ENCODE assay signal across 1 cellular context in genomic region chr17:80262291-80262690, GRCh38.
TF ChIP-seq lines count a peak whose summit lies in the region.

No MANE protein-coding gene starts in this region.

TF ChIP-seq in K562, 482 proteins besides CTCF, POLR2A, EP300 and RAD21 (continued from another document and continues in another):
- no peak for TF ChIP-seq SREBF2 (CRISPR knock-in tag; IDR thresholded peaks at IDR 0.05)
- TF ChIP-seq ZNF124 (CRISPR knock-in tag; IDR thresholded peaks at IDR 0.05): no peak
- no peak for TF ChIP-seq SMARCB1 (IDR thresholded peaks at IDR 0.05; ENCODE audit: insufficient read length, low read depth)
- TF ChIP-seq PHTF2 (CRISPR knock-in tag; IDR thresholded peaks at IDR 0.05): no peak
- TF ChIP-seq BCL6 (CRISPR knock-in tag; IDR thresholded peaks at IDR 0.05): no peak
- TF ChIP-seq POLR2B (IDR thresholded peaks at IDR 0.05; ENCODE audit: low read depth, partially characterized antibody): no peak
- no peak for TF ChIP-seq BMI1 (IDR thresholded peaks at IDR 0.05; ENCODE audit: low read length)
- TF ChIP-seq PTTG1 (tag; IDR thresholded peaks at IDR 0.05; ENCODE audit: low read depth): no peak
- no peak for TF ChIP-seq THAP12 (CRISPR knock-in tag; IDR thresholded peaks at IDR 0.05)
- TF ChIP-seq TAL1 (IDR thresholded peaks at IDR 0.05): no peak
- no peak for TF ChIP-seq UBTF (IDR thresholded peaks at IDR 0.05; ENCODE audit: borderline replicate concordance in 1 of 2, low read depth in 2 of 2, low read length in 2 of 2)
- TF ChIP-seq ETS1 (conservative IDR thresholded peaks at IDR 0.05; ENCODE audit: control insufficient read depth, low read depth, low read length): no peak
- TF ChIP-seq ATF1 (CRISPR knock-in tag; IDR thresholded peaks at IDR 0.05): no peak
- TF ChIP-seq ATF1 (tag; IDR thresholded peaks at IDR 0.05): no peak
- TF ChIP-seq RCOR1 (IDR thresholded peaks at IDR 0.05; ENCODE audit: borderline replicate concordance in 1 of 2, low read depth in 2 of 2, low read length in 2 of 2): no peak
- TF ChIP-seq ZNF384 (IDR thresholded peaks at IDR 0.05; ENCODE audit: low read depth, low read length): no peak
- no peak for TF ChIP-seq PYGO2 (tag; IDR thresholded peaks at IDR 0.05)
- TF ChIP-seq LEF1 (IDR thresholded peaks at IDR 0.05): peak; percentile 46; the same call in 1 of the 2 replicates
- no peak for TF ChIP-seq ZNF318 (IDR thresholded peaks at IDR 0.05; ENCODE audit: borderline replicate concordance in 1 of 2, low read depth in 1 of 2)
- TF ChIP-seq KAT8 (IDR thresholded peaks at IDR 0.05; ENCODE audit: low read depth): no peak
- no peak for TF ChIP-seq CREB5 (CRISPR knock-in tag; IDR thresholded peaks at IDR 0.05)
- TF ChIP-seq ZNF316 (IDR thresholded peaks at IDR 0.05): no peak; the same call in 1 of the 2 replicates
- TF ChIP-seq LCOR (CRISPR knock-in tag; IDR thresholded peaks at IDR 0.05): no peak
- TF ChIP-seq KDM5B (IDR thresholded peaks at IDR 0.05; ENCODE audit: insufficient replicate concordance, low read depth, low read length): peak; percentile 15
- TF ChIP-seq ZNF212 (CRISPR knock-in tag; IDR thresholded peaks at IDR 0.05): no peak
- TF ChIP-seq ZFP1 (CRISPR knock-in tag; IDR thresholded peaks at IDR 0.05): no peak
- TF ChIP-seq GATA2 (CRISPR knock-in tag; IDR thresholded peaks at IDR 0.05): no peak
- TF ChIP-seq GTF2F1 (IDR thresholded peaks at IDR 0.05; ENCODE audit: low read depth, low read length): no peak
- no peak for TF ChIP-seq ARHGAP35 (IDR thresholded peaks at IDR 0.05; ENCODE audit: partially characterized antibody)
- TF ChIP-seq ZNF324 (CRISPR knock-in tag; IDR thresholded peaks at IDR 0.05): no peak
- TF ChIP-seq ZNF445 (CRISPR knock-in tag; IDR thresholded peaks at IDR 0.05; ENCODE audit: low read depth): no peak
- TF ChIP-seq ZBED1 (IDR thresholded peaks at IDR 0.05): no peak
- no peak for TF ChIP-seq ZBTB49 (CRISPR knock-in tag; IDR thresholded peaks at IDR 0.05; ENCODE audit: borderline replicate concordance)
- no peak for TF ChIP-seq SMARCE1 (IDR thresholded peaks at IDR 0.05)
- TF ChIP-seq BDP1 (IDR thresholded peaks at IDR 0.05; ENCODE audit: insufficient read depth, insufficient read length): no peak
- TF ChIP-seq PREB (CRISPR knock-in tag; IDR thresholded peaks at IDR 0.05): no peak
- TF ChIP-seq RBBP5 (IDR thresholded peaks at IDR 0.05; ENCODE audit: borderline replicate concordance, insufficient read depth, low read length, poor library complexity, severe bottlenecking): peak; percentile 27
- TF ChIP-seq XRCC5 (IDR thresholded peaks at IDR 0.05; ENCODE audit: low read depth, low read length): no peak
- no peak; the same call in 1 of the 2 replicates for TF ChIP-seq MTA1 (IDR thresholded peaks at IDR 0.05; ENCODE audit: borderline replicate concordance)
- TF ChIP-seq ZSCAN29 (IDR thresholded peaks at IDR 0.05): no peak
- TF ChIP-seq MECOM (CRISPR knock-in tag; IDR thresholded peaks at IDR 0.05): peak; percentile 29; the same call in 1 of the 2 replicates
- no peak for TF ChIP-seq FOXP1 (CRISPR knock-in tag; IDR thresholded peaks at IDR 0.05)
- no peak for TF ChIP-seq ZNF121 (CRISPR knock-in tag; conservative IDR thresholded peaks at IDR 0.05)
- TF ChIP-seq STAT6 (CRISPR knock-in tag; IDR thresholded peaks at IDR 0.05): no peak
